In genomic region chr21:31187499-31187898, GRCh38 we compare ENCODE assay signal across 30 cellular contexts.
DNase-seq lines count a peak whose midpoint lies in the region; ATAC-seq and TF ChIP-seq lines count a peak whose summit lies in the region.
"Had no signal": no experiment of that assay in that cellular context is flagged by ENCODE, and none has a peak within 500 bp of the region (broad histone marks: within the 10 kb centered on the region; RNA-seq: fewer than 3 reads in every experiment).

No MANE protein-coding gene starts in this region.

- H3K27ac Mint-ChIP-seq in activated T-cell treated with anti-CD3 and anti-CD28 coated beads, Interleukin-2, amount 50 U/mL, for 72 hours: peak overlapping the region; percentile 98
- peak overlapping the region; percentile 84 to 97 for H3K27ac Mint-ChIP-seq in activated naive CD4-positive, alpha-beta T cell treated with anti-CD3 and anti-CD28 coated beads, Interleukin-2, amount 50 U/mL, for 72 hours
- peak overlapping the region; percentile 71 to 89 for H3K27ac Mint-ChIP-seq in stimulated activated naive CD8-positive, alpha-beta T cell treated with anti-CD3 and anti-CD28 coated beads, Interleukin-15, amount 100 ng/mL, for 72 hours

- intact Hi-C loops in prostate gland (cut with DNase I): no loop called here

- H3K9me3 Mint-ChIP-seq in activated T-cell treated with anti-CD3 and anti-CD28 coated beads, Interleukin-2, amount 50 U/mL, for 72 hours: no peaks in the 10 kb centered on the region
- H3K9me3 Mint-ChIP-seq in activated naive CD4-positive, alpha-beta T cell treated with anti-CD3 and anti-CD28 coated beads, Interleukin-2, amount 50 U/mL, for 72 hours: no peaks in the 10 kb centered on the region
- no peaks in the 10 kb centered on the region for H3K9me3 Mint-ChIP-seq in stimulated activated naive CD8-positive, alpha-beta T cell treated with anti-CD3 and anti-CD28 coated beads, Interleukin-15, amount 100 ng/mL, for 72 hours
- H3K9me3 Mint-ChIP-seq: natural killer cell had no signal

- TF ChIP-seq POLR2A in prostate gland (IDR thresholded peaks at IDR 0.05): no peak

- H3K4me1 ChIP-seq in HUES48 (ENCODE audit: control insufficient read depth, insufficient read depth, low read length) (peaks cover 10% of the 10 kb centered on the region), prostate gland (replicated peaks) (no peaks in the 10 kb centered on the region)
- H3K4me1 ChIP-seq: ascending aorta, Caco-2, heart left ventricle, Peyer's patch, SJCRH30, stomach, tibial nerve had no signal

- H3K9ac ChIP-seq in HUES48 (ENCODE audit: low read depth, low read length): no peak overlapping the region

- WGBS in prostate gland: 93% methylated on average over 4 of the region's 4 CpGs

- no peak for ATAC-seq in activated T-cell treated with anti-CD3 and anti-CD28 coated beads, Interleukin-2, amount 50 U/mL, for 72 hours (replicated peaks in 1 of 2)
- ATAC-seq in activated naive CD4-positive, alpha-beta T cell treated with anti-CD3 and anti-CD28 coated beads, Interleukin-2, amount 50 U/mL, for 72 hours: no peak
- ATAC-seq in stimulated activated naive CD8-positive, alpha-beta T cell treated with anti-CD3 and anti-CD28 coated beads, Interleukin-15, amount 100 ng/mL, for 72 hours: no peak
- ATAC-seq in GM21515 (IDR thresholded peaks at IDR 0.05; ENCODE audit: unreplicated experiment): no peak
- ATAC-seq: esophagus mucosa, heart left ventricle, natural killer cell had no signal

- no peak for TF ChIP-seq CTCF in prostate gland (IDR thresholded peaks at IDR 0.05)

- DNase-seq in activated T-cell treated with anti-CD3 and anti-CD28 coated beads, Interleukin-2, amount 50 U/mL, for 72 hours: no peak
- no peak for DNase-seq in activated T-cell treated with anti-CD3 and anti-CD28 coated beads, Interleukin-2, amount 50 U/mL, for 48 hours
- DNase-seq in activated naive CD4-positive, alpha-beta T cell treated with anti-CD3 and anti-CD28 coated beads, Interleukin-2, amount 50 U/mL, for 72 hours (ENCODE audit: low spot score in 2 of 2): no peak
- no peak for DNase-seq in stimulated activated naive CD8-positive, alpha-beta T cell treated with anti-CD3 and anti-CD28 coated beads, Interleukin-15, amount 100 ng/mL, for 72 hours
- DNase-seq in prostate gland (ENCODE audit: low spot score): no peak
- DNase-seq: ACHN, activated gamma-delta T cell treated with Interleukin-2 at 50 U/mL for 16 hours, BE2C, Caco-2, cortex of kidney, DMS79, foreskin fibroblast, GF-D8, heart left ventricle, kidney, midbrain, natural killer cell, NCI-H2081 treated with DMSO at 0.1 percent for 48 hours, NCI-H345, NCI-H748 treated with DMSO at 0.1 percent for 48 hours, occipital lobe, Peyer's patch, SJCRH30, stomach had no signal

- peak overlapping the region; percentile 68 to 89 for H3K4me3 Mint-ChIP-seq in activated T-cell treated with anti-CD3 and anti-CD28 coated beads, Interleukin-2, amount 50 U/mL, for 72 hours
- peak overlapping the region; percentile 39 for H3K4me3 Mint-ChIP-seq in stimulated activated naive CD8-positive, alpha-beta T cell treated with anti-CD3 and anti-CD28 coated beads, Interleukin-15, amount 100 ng/mL, for 72 hours
- H3K4me3 Mint-ChIP-seq: natural killer cell had no signal

- H3K36me3 ChIP-seq in HUES48 (ENCODE audit: control insufficient read depth, insufficient read depth, low read length): no peaks in the 10 kb centered on the region
- H3K36me3 ChIP-seq in prostate gland: no peaks in the 10 kb centered on the region
- H3K36me3 ChIP-seq: ascending aorta, BE2C, cardiac muscle cell, heart left ventricle, Peyer's patch, SJCRH30, stomach, tibial nerve had no signal

- H3K4me1 Mint-ChIP-seq in activated T-cell treated with anti-CD3 and anti-CD28 coated beads, Interleukin-2, amount 50 U/mL, for 72 hours (ENCODE audit: low read depth): peaks cover 91% of the 10 kb centered on the region
- peaks cover 69% of the 10 kb centered on the region for H3K4me1 Mint-ChIP-seq in stimulated activated naive CD8-positive, alpha-beta T cell treated with anti-CD3 and anti-CD28 coated beads, Interleukin-15, amount 100 ng/mL, for 72 hours
- H3K4me1 Mint-ChIP-seq: natural killer cell had no signal

- H3K9me3 ChIP-seq in HUES48 (ENCODE audit: control insufficient read depth, insufficient read depth, low read length) (no peaks in the 10 kb centered on the region), prostate gland (no peaks in the 10 kb centered on the region)
- H3K9me3 ChIP-seq: ascending aorta, BE2C, Caco-2, heart left ventricle, Peyer's patch, SJCRH30, stomach, tibial nerve had no signal

- no peaks in the 10 kb centered on the region for H3K27me3 ChIP-seq in HUES48 (ENCODE audit: control insufficient read depth, insufficient read depth, low read length)
- no peaks in the 10 kb centered on the region for H3K27me3 ChIP-seq in prostate gland (replicated peaks; ENCODE audit: insufficient read depth)
- H3K27me3 ChIP-seq: ascending aorta, BE2C, cardiac muscle cell, Peyer's patch, SJCRH30, stomach, tibial nerve had no signal

- H3K27me3 Mint-ChIP-seq in activated T-cell treated with anti-CD3 and anti-CD28 coated beads, Interleukin-2, amount 50 U/mL, for 72 hours (ENCODE audit: low read depth): no peaks in the 10 kb centered on the region
- H3K27me3 Mint-ChIP-seq in stimulated activated naive CD8-positive, alpha-beta T cell treated with anti-CD3 and anti-CD28 coated beads, Interleukin-15, amount 100 ng/mL, for 72 hours: no peaks in the 10 kb centered on the region

- peaks cover 7 to 17% of the 10 kb centered on the region in 2 donors for H3K36me3 Mint-ChIP-seq in activated T-cell treated with anti-CD3 and anti-CD28 coated beads, Interleukin-2, amount 50 U/mL, for 72 hours (ENCODE audit: insufficient read depth in 2 of 2)
- H3K36me3 Mint-ChIP-seq in activated naive CD4-positive, alpha-beta T cell treated with anti-CD3 and anti-CD28 coated beads, Interleukin-2, amount 50 U/mL, for 72 hours: peaks cover 23 to 41% of the 10 kb centered on the region in 2 donors
- H3K36me3 Mint-ChIP-seq: natural killer cell had no signal

- peak overlapping the region; percentile 62 for H3K27ac ChIP-seq in HUES48 (ENCODE audit: low read depth, low read length)
- H3K27ac ChIP-seq in prostate gland: no peak overlapping the region
- H3K27ac ChIP-seq: ascending aorta, cardiac muscle cell, SJCRH30, stomach, tibial nerve had no signal

- H3K4me3 ChIP-seq in HUES48 (ENCODE audit: low read depth, low read length) (no peak overlapping the region), prostate gland (no peak overlapping the region)
- H3K4me3 ChIP-seq: ascending aorta, cardiac muscle cell, heart left ventricle, Peyer's patch, SJCRH30, stomach, tibial nerve had no signal
